26 cellular contexts compared by ENCODE assay signal in genomic region chr4:172245493-172245892, GRCh38.
"Had no signal": no experiment of that assay in that cellular context is flagged by ENCODE, and none has a peak within 500 bp of the region (broad histone marks: within the 10 kb centered on the region; RNA-seq: fewer than 3 reads in every experiment).

No MANE protein-coding gene starts in this region.

- H3K4me1 ChIP-seq: gastroesophageal sphincter, spleen, suprapubic skin, tibial artery, upper lobe of right lung had no signal

- ATAC-seq: activated CD4-positive, CD25-positive, alpha-beta regulatory T cell treated with anti-CD3 and anti-CD28 coated beads, Interleukin-2, amount 50 U/mL, for 24 hours; effector memory CD8-positive, alpha-beta T cell; gastroesophageal sphincter; left colon; natural killer cell treated with Interleukin-12 subunit alpha and Interleukin-12 subunit beta and Interleukin-15 and Interleukin-18, amount 100 ng/mL, for 72 hours; right cardiac atrium; upper lobe of right lung had no signal

- H3K27me3 ChIP-seq: gastroesophageal sphincter, spleen, suprapubic skin, tibial artery, upper lobe of right lung had no signal

- H3K9me3 ChIP-seq: gastroesophageal sphincter, tibial artery, upper lobe of right lung had no signal

- H3K27ac ChIP-seq: gastroesophageal sphincter, spleen, suprapubic skin, tibial artery, upper lobe of right lung, WERI-Rb-1 had no signal

- H3K4me3 ChIP-seq: gastroesophageal sphincter, spleen, suprapubic skin, tibial artery, upper lobe of right lung had no signal

- DNase-seq: activated CD4-positive, alpha-beta memory T cell treated with anti-CD3 and anti-CD28 coated beads for 36 hours; activated CD4-positive, alpha-beta T cell treated with anti-CD3 and anti-CD28 coated beads for 48 hours; activated CD8-positive, alpha-beta memory T cell treated with anti-CD3 and anti-CD28 coated beads, Interleukin-2, amount 50 U/mL, for 48 hours; activated gamma-delta T cell; activated naive CD4-positive, alpha-beta T cell treated with anti-CD3 and anti-CD28 coated beads, Interleukin-2, amount 10 ng/mL, durations not matched to agents 7 days and 5 days; activated naive CD8-positive, alpha-beta T cell treated with anti-CD3 and anti-CD28 coated beads, Interleukin-2, amount 10 ng/mL, durations not matched to agents 7 days and 5 days; activated T-cell treated with anti-CD3 and anti-CD28 coated beads, Interleukin-2, amount 50 U/mL, for 24 hours; amniotic stem cell; caudate nucleus; cortex of kidney; effector memory CD8-positive, alpha-beta T cell; hippocampal formation; kidney; left colon; posterior cingulate gyrus; right cardiac atrium; spleen; stimulated activated naive CD4-positive, alpha-beta T cell; T-helper 9 cell; tibial artery; upper lobe of right lung; WERI-Rb-1 had no signal

- H3K36me3 ChIP-seq: gastroesophageal sphincter, spleen, suprapubic skin, tibial artery, upper lobe of right lung, WERI-Rb-1 had no signal
